In genomic region chr10:128036746-128037542, GRCh38 we compare ENCODE assay signal across 11 cellular contexts.
DNase-seq lines count a peak whose midpoint lies in the region; ATAC-seq and TF ChIP-seq lines count a peak whose summit lies in the region.
"Had no signal": no experiment of that assay in that cellular context is flagged by ENCODE, and none has a peak within 500 bp of the region (broad histone marks: within the 10 kb centered on the region; RNA-seq: fewer than 3 reads in every experiment).

No MANE protein-coding gene starts in this region.

- intact Hi-C loops in colonic mucosa (cut with DNase I): no loop called here

- H2BK120ac ChIP-seq in mesenchymal stem cell (ENCODE audit: low read depth, low read length): no peak overlapping the region

- no peak overlapping the region for H3K27ac ChIP-seq in colonic mucosa
- no peak overlapping the region for H3K27ac ChIP-seq in mesenchymal stem cell (ENCODE audit: low read length, poor library complexity, severe bottlenecking)

- H3K18ac ChIP-seq in mesenchymal stem cell (ENCODE audit: low read depth in 1 of 2, low read length in 2 of 2): no peak overlapping the region

- H3K14ac ChIP-seq in mesenchymal stem cell (ENCODE audit: low read length in 2 of 2): no peak overlapping the region

- H3K4me2 ChIP-seq in mesenchymal stem cell (ENCODE audit: low read length, poor library complexity, severe bottlenecking): no peak overlapping the region

- H3K9ac ChIP-seq in colonic mucosa (ENCODE audit: low read depth in 2 of 2, low read length in 2 of 2): no peak overlapping the region
- H3K9ac ChIP-seq in mesenchymal stem cell (ENCODE audit: low read length): no peak overlapping the region

- no peaks in the 10 kb centered on the region for H3K79me1 ChIP-seq in mesenchymal stem cell (replicated peaks; ENCODE audit: low read length, poor library complexity, severe bottlenecking)

- no peaks in the 10 kb centered on the region for H3K36me3 ChIP-seq in MG63
- H3K36me3 ChIP-seq in colonic mucosa: no peaks in the 10 kb centered on the region
- no peaks in the 10 kb centered on the region for H3K36me3 ChIP-seq in mesenchymal stem cell (ENCODE audit: control insufficient read depth in 1 of 2, insufficient read depth in 2 of 2, low read depth in 1 of 2, low read length in 2 of 2)
- H3K36me3 ChIP-seq in HAP-1 (replicated peaks): no peaks in the 10 kb centered on the region

- no peak overlapping the region for H3K4ac ChIP-seq in mesenchymal stem cell (ENCODE audit: low read depth in 1 of 2, low read length in 2 of 2)

- no peak overlapping the region for H2BK12ac ChIP-seq in mesenchymal stem cell (ENCODE audit: low read length in 2 of 2)

- H3K4me1 ChIP-seq in colonic mucosa: no peaks in the 10 kb centered on the region
- no peaks in the 10 kb centered on the region for H3K4me1 ChIP-seq in mesenchymal stem cell (ENCODE audit: control insufficient read depth, insufficient read depth, low read depth, low read length)
- no peaks in the 10 kb centered on the region for H3K4me1 ChIP-seq in HAP-1

- H3K23ac ChIP-seq in mesenchymal stem cell (ENCODE audit: low read length in 2 of 2): no peak overlapping the region

- no peak for TF ChIP-seq CTCF in colonic mucosa (IDR thresholded peaks at IDR 0.05)

- H2AFZ ChIP-seq in mesenchymal stem cell (ENCODE audit: low read depth, low read length): no peak overlapping the region

- 79% methylated on average over 14 of the region's 14 CpGs for WGBS in mesenchymal stem cell

- H4K8ac ChIP-seq in mesenchymal stem cell (ENCODE audit: low read length): no peak overlapping the region

- DNase-seq in CD1c-positive myeloid dendritic cell (ENCODE audit: extremely low spot score): peak; percentile 11
- peak; percentile 48 for DNase-seq in MG63
- DNase-seq in colonic mucosa: peak; percentile 69
- peak; percentile 59 for DNase-seq in mesenchymal stem cell
- no peak for DNase-seq in HAP-1 (ENCODE audit: low spot score in 2 of 2)
- DNase-seq in stimulated activated CD4-positive, alpha-beta T cell treated with anti-CD3 and anti-CD28 coated beads, Interleukin-1b, Interleukin-23, amount 100 ng/mL, for 48 hours: no peak
- DNase-seq: CD4-positive, alpha-beta memory T cell; Kasumi-1; NCI-H2171 treated with DMSO at 0.1 percent for 48 hours had no signal

- no peak overlapping the region for H3K4me3 ChIP-seq in MG63
- no peak overlapping the region for H3K4me3 ChIP-seq in colonic mucosa
- H3K4me3 ChIP-seq in mesenchymal stem cell (ENCODE audit: insufficient read depth in 1 of 2, low read depth in 1 of 2, low read length in 2 of 2): no peak overlapping the region
- no peak overlapping the region for H3K4me3 ChIP-seq in HAP-1

- no peak overlapping the region for H2BK15ac ChIP-seq in mesenchymal stem cell (ENCODE audit: low read depth, poor library complexity, severe bottlenecking)

- in situ Hi-C loops in HAP-1 (cut with MboI; ENCODE audit: low sequenced_read_pairs): no loop called here

- ATAC-seq in GM18511 (IDR thresholded peaks at IDR 0.05; ENCODE audit: unreplicated experiment) (no peak), GM21576 (IDR thresholded peaks at IDR 0.05; ENCODE audit: unreplicated experiment) (no peak)

- H4K91ac ChIP-seq in mesenchymal stem cell (ENCODE audit: low read length): no peak overlapping the region

- H3K9me3 ChIP-seq in MG63: no peaks in the 10 kb centered on the region
- no peaks in the 10 kb centered on the region for H3K9me3 ChIP-seq in colonic mucosa
- H3K9me3 ChIP-seq in mesenchymal stem cell (ENCODE audit: control insufficient read depth, low read length): no peaks in the 10 kb centered on the region
- no peaks in the 10 kb centered on the region for H3K9me3 ChIP-seq in HAP-1

- H3K27me3 ChIP-seq in MG63 (no peaks in the 10 kb centered on the region), colonic mucosa (no peaks in the 10 kb centered on the region), mesenchymal stem cell (ENCODE audit: control insufficient read depth in 1 of 2, insufficient read depth in 1 of 2, low read length in 2 of 2) (no peaks in the 10 kb centered on the region), HAP-1 (ENCODE audit: low read depth) (no peaks in the 10 kb centered on the region)

- no peak overlapping the region for H2AK5ac ChIP-seq in mesenchymal stem cell (ENCODE audit: low read length, severe bottlenecking)

- no peak overlapping the region for H2BK5ac ChIP-seq in mesenchymal stem cell (ENCODE audit: low read depth, low read length, poor library complexity, severe bottlenecking)

Comparison
In these comparisons a context has a peak if more than half of its experiments do, and no peak if none do; other contexts are left out.
1. DNase-seq: peak in CD1c-positive myeloid dendritic cell (single experiment), MG63 (single experiment), colonic mucosa (single experiment) and mesenchymal stem cell (single experiment); none in HAP-1 (0 of 2) and stimulated activated CD4-positive, alpha-beta T cell treated with anti-CD3 and anti-CD28 coated beads, Interleukin-1b, Interleukin-23, amount 100 ng/mL, for 48 hours (single experiment).